Comparison of ENCODE assay signal across 24 cellular contexts in genomic region chr6:90033872-90034271, GRCh38.
A peak's percentile ranks its signal among the peaks of the same experiment; 100 is the strongest.
DNase-seq lines count a peak whose midpoint lies in the region; ATAC-seq, FAIRE-seq and TF ChIP-seq lines count a peak whose summit lies in the region.
"Had no signal": no experiment of that assay in that cellular context is flagged by ENCODE, and none has a peak within 500 bp of the region (broad histone marks: within the 10 kb centered on the region; RNA-seq: fewer than 3 reads in every experiment).

No MANE protein-coding gene starts in this region.

- H3K9me3 ChIP-seq in ectodermal cell (ENCODE audit: control insufficient read depth, low read length) (peaks cover 2% of the 10 kb centered on the region), neuronal stem cell (replicated peaks in 1 of 2; ENCODE audit: control insufficient read depth in 2 of 2, insufficient read depth in 1 of 2, low read depth in 1 of 2, low read length in 2 of 2) (peaks cover 0 to 2% of the 10 kb centered on the region in 2 donors), kidney (ENCODE audit: control insufficient read depth in 1 of 2, low read length in 2 of 2) (no peaks in the 10 kb centered on the region), SK-N-SH (no peaks in the 10 kb centered on the region)
- H3K9me3 ChIP-seq: Peyer's patch, SJSA1 had no signal

- H2BK12ac ChIP-seq in neuronal stem cell (ENCODE audit: low read length): no peak overlapping the region

- no peak overlapping the region for H3K4me3 Mint-ChIP-seq in activated T-cell treated with anti-CD3 and anti-CD28 coated beads, Interleukin-2, amount 50 U/mL, for 24 hours
- no peak overlapping the region for H3K4me3 Mint-ChIP-seq in activated T-cell treated with anti-CD3 and anti-CD28 coated beads, Interleukin-2, amount 50 U/mL, for 4 hours
- H3K4me3 Mint-ChIP-seq in immature natural killer cell: no peak overlapping the region
- H3K4me3 Mint-ChIP-seq: CD8-positive, alpha-beta memory T cell; GM23338 had no signal

- peak overlapping the region; percentile 18 for H3K27ac Mint-ChIP-seq in activated T-cell treated with anti-CD3 and anti-CD28 coated beads, Interleukin-2, amount 50 U/mL, for 24 hours
- H3K27ac Mint-ChIP-seq in immature natural killer cell: no peak overlapping the region
- H3K27ac Mint-ChIP-seq: CD8-positive, alpha-beta memory T cell; GM23338 had no signal

- H3K79me2 ChIP-seq in SK-N-SH (ENCODE audit: insufficient read depth): no peaks in the 10 kb centered on the region

- no peak overlapping the region for H2AK5ac ChIP-seq in neuronal stem cell (ENCODE audit: low read depth, low read length)

- no peak overlapping the region for H4K8ac ChIP-seq in neuronal stem cell (ENCODE audit: low read depth, low read length)

- H3K9ac ChIP-seq in neuronal stem cell (ENCODE audit: low read depth, low read length, poor library complexity) (no peak overlapping the region), kidney (ENCODE audit: low read length in 2 of 2) (no peak overlapping the region), SK-N-SH (no peak overlapping the region)
- H3K9ac ChIP-seq: BLaER1 treated with 17β-estradiol and CSF1 and Interleukin-3, amounts not matched to agents 10 nM and 100 nM had no signal

- no peaks in the 10 kb centered on the region for H4K20me1 ChIP-seq in SK-N-SH (ENCODE audit: insufficient read depth)

- TF ChIP-seq CTCF in kidney (IDR thresholded peaks at IDR 0.05; ENCODE audit: borderline replicate concordance, extremely low read depth, insufficient read depth) (no peak), SK-N-SH (IDR thresholded peaks at IDR 0.05) (no peak)

- no peak overlapping the region for H3K23ac ChIP-seq in neuronal stem cell (ENCODE audit: low read depth, low read length, poor library complexity)

- no peaks in the 10 kb centered on the region for H3K9me2 ChIP-seq in SK-N-SH

- no peak for FAIRE-seq in kidney (lab: Jason Lieb, UNC)
- FAIRE-seq: GM18507, K562 had no signal

- H4K91ac ChIP-seq in neuronal stem cell (ENCODE audit: low read depth, low read length, poor library complexity): no peak overlapping the region

- H3K4me1 ChIP-seq in ectodermal cell (ENCODE audit: control insufficient read depth, insufficient read depth, low read length): peaks cover 5% of the 10 kb centered on the region
- H3K4me1 ChIP-seq in neuronal stem cell (ENCODE audit: control insufficient read depth in 2 of 2, insufficient read depth in 1 of 2, low read depth in 1 of 2, low read length in 2 of 2): peaks cover 0 to 20% of the 10 kb centered on the region in 2 donors
- no peaks in the 10 kb centered on the region for H3K4me1 ChIP-seq in kidney (ENCODE audit: control insufficient read depth in 1 of 2, insufficient read depth in 1 of 2, low read depth in 1 of 2, low read length in 2 of 2)
- no peaks in the 10 kb centered on the region; a peak in 1 of 4 replicates for H3K4me1 ChIP-seq in SK-N-SH (ENCODE audit: control insufficient read depth in 1 of 2, insufficient read depth in 2 of 2, low read depth in 1 of 2, low read length in 1 of 2)
- H3K4me1 ChIP-seq: Peyer's patch, SJSA1 had no signal

- no peaks in the 10 kb centered on the region for H3K79me1 ChIP-seq in neuronal stem cell (ENCODE audit: low read depth, low read length)

- H3K4me3 ChIP-seq in ectodermal cell (ENCODE audit: insufficient read depth, low read depth, low read length): no peak overlapping the region
- no peak overlapping the region for H3K4me3 ChIP-seq in neuronal stem cell (ENCODE audit: low read length in 2 of 2)
- H3K4me3 ChIP-seq in kidney (ENCODE audit: low read length in 2 of 2): no peak overlapping the region
- H3K4me3 ChIP-seq in SK-N-SH (ENCODE audit: low read depth in 2 of 2, low read length in 1 of 2): no peak overlapping the region
- H3K4me3 ChIP-seq: BLaER1 treated with 17β-estradiol and CSF1 and Interleukin-3, amounts not matched to agents 10 nM and 100 nM; GM23338; K562; Peyer's patch; SJSA1 had no signal

- H3K4me2 ChIP-seq in neuronal stem cell (ENCODE audit: insufficient read depth, low read length, poor library complexity, severe bottlenecking): no peak overlapping the region
- H3K4me2 ChIP-seq in SK-N-SH: no peak overlapping the region
- H3K4me2 ChIP-seq: BLaER1 treated with 17β-estradiol and CSF1 and Interleukin-3, amounts not matched to agents 10 nM and 100 nM; GM23338 had no signal

- H3K4ac ChIP-seq in neuronal stem cell (ENCODE audit: low read length): no peak overlapping the region

- no peak overlapping the region for H2BK120ac ChIP-seq in neuronal stem cell (ENCODE audit: low read depth, low read length)

- peaks cover 6% of the 10 kb centered on the region for H3K9me3 Mint-ChIP-seq in activated T-cell treated with anti-CD3 and anti-CD28 coated beads, Interleukin-2, amount 50 U/mL, for 24 hours
- no peaks in the 10 kb centered on the region for H3K9me3 Mint-ChIP-seq in activated T-cell treated with anti-CD3 and anti-CD28 coated beads, Interleukin-2, amount 50 U/mL, for 4 hours
- peaks cover 0 to 5% (median 0%) of the 10 kb centered on the region in 6 donors for H3K9me3 Mint-ChIP-seq in immature natural killer cell
- H3K9me3 Mint-ChIP-seq: GM23338 had no signal

- H3K4me1 Mint-ChIP-seq in activated T-cell treated with anti-CD3 and anti-CD28 coated beads, Interleukin-2, amount 50 U/mL, for 24 hours (ENCODE audit: low read depth): peaks cover 80% of the 10 kb centered on the region
- peaks cover 61% of the 10 kb centered on the region for H3K4me1 Mint-ChIP-seq in activated T-cell treated with anti-CD3 and anti-CD28 coated beads, Interleukin-2, amount 50 U/mL, for 4 hours (ENCODE audit: low read depth)
- peaks cover 21 to 52% of the 10 kb centered on the region in 2 donors for H3K4me1 Mint-ChIP-seq in immature natural killer cell

- no peak for DNase-seq in activated T-cell treated with anti-CD3 and anti-CD28 coated beads, Interleukin-2, amount 50 U/mL, for 24 hours
- DNase-seq in activated T-cell treated with anti-CD3 and anti-CD28 coated beads, Interleukin-2, amount 50 U/mL, for 4 hours: no peak
- DNase-seq in NCI-H82 (lab: John Stamatoyannopoulos, UW) (peak; percentile 20), neuronal stem cell (ENCODE audit: low spot score) (no peak), immature natural killer cell (no peak), kidney (no peak), SK-N-SH (no peak)
- DNase-seq: ACHN; Calu3; CD8-positive, alpha-beta memory T cell; GDM1; HCEC 1CT; NCI-H1092; NCI-H1436; NCI-H187 treated with DMSO at 0.1 percent for 48 hours; NCI-H510A; Peyer's patch had no signal

- no peak overlapping the region for H3K14ac ChIP-seq in neuronal stem cell (ENCODE audit: low read length)

- no peak for TF ChIP-seq RAD21 in SK-N-SH (IDR thresholded peaks at IDR 0.05; ENCODE audit: low read length)

- WGBS in ectodermal cell, 2 experiments: 75 to 83% methylated on average over 2 of the region's 2 CpGs
- no CpG with 5 or more reads among the region's 2 CpGs for WGBS in neuronal stem cell (ENCODE audit: extremely low coverage in 2 of 2, insufficient read length in 2 of 2, insufficient replicate concordance in 1 of 2), 2 donors
- WGBS in SK-N-SH (ENCODE audit: low lambda C conversion rate): 67% methylated on average over 2 of the region's 2 CpGs

- H3K36me3 ChIP-seq in ectodermal cell (ENCODE audit: control insufficient read depth, insufficient read depth, low read length) (no peaks in the 10 kb centered on the region), neuronal stem cell (replicated peaks in 1 of 2; ENCODE audit: control insufficient read depth in 2 of 2, insufficient read depth in 2 of 2, low read length in 2 of 2) (no peaks in the 10 kb centered on the region), kidney (ENCODE audit: control insufficient read depth in 1 of 2, insufficient read depth in 2 of 2, low read length in 2 of 2) (no peaks in the 10 kb centered on the region), SK-N-SH (replicated peaks in 1 of 2; ENCODE audit: control insufficient read depth in 1 of 2, insufficient read depth in 2 of 2, low read length in 1 of 2) (no peaks in the 10 kb centered on the region)
- H3K36me3 ChIP-seq: Peyer's patch, SJSA1 had no signal

- H3K27me3 ChIP-seq in ectodermal cell (ENCODE audit: control insufficient read depth, insufficient read depth, low read length, poor library complexity, severe bottlenecking) (no peaks in the 10 kb centered on the region), neuronal stem cell (ENCODE audit: control insufficient read depth in 3 of 3, insufficient read depth in 3 of 3, low read depth in 1 of 3, low read length in 3 of 3) (no peaks in the 10 kb centered on the region), SK-N-SH (ENCODE audit: insufficient read depth) (no peaks in the 10 kb centered on the region)
- H3K27me3 ChIP-seq: BLaER1 treated with 17β-estradiol and CSF1 and Interleukin-3, amounts not matched to agents 10 nM and 100 nM; Peyer's patch; SJSA1 had no signal

- peaks cover 90% of the 10 kb centered on the region for H3K36me3 Mint-ChIP-seq in activated T-cell treated with anti-CD3 and anti-CD28 coated beads, Interleukin-2, amount 50 U/mL, for 24 hours (ENCODE audit: low read depth)
- H3K36me3 Mint-ChIP-seq in activated T-cell treated with anti-CD3 and anti-CD28 coated beads, Interleukin-2, amount 50 U/mL, for 4 hours (ENCODE audit: insufficient read depth): peaks cover 41% of the 10 kb centered on the region
- peaks cover 0 to 8% (median 2%) of the 10 kb centered on the region in 3 donors for H3K36me3 Mint-ChIP-seq in immature natural killer cell

- no peaks in the 10 kb centered on the region for H3K27me3 Mint-ChIP-seq in activated T-cell treated with anti-CD3 and anti-CD28 coated beads, Interleukin-2, amount 50 U/mL, for 24 hours
- H3K27me3 Mint-ChIP-seq in activated T-cell treated with anti-CD3 and anti-CD28 coated beads, Interleukin-2, amount 50 U/mL, for 4 hours (ENCODE audit: low read depth): no peaks in the 10 kb centered on the region
- H3K27me3 Mint-ChIP-seq in immature natural killer cell (ENCODE audit: low read depth in 3 of 3): peaks cover 0 to 2% (median 2%) of the 10 kb centered on the region in 3 donors
- H3K27me3 Mint-ChIP-seq: CD8-positive, alpha-beta memory T cell had no signal

- H3K27ac ChIP-seq in ectodermal cell (ENCODE audit: insufficient read depth, low read depth, low read length, poor library complexity, severe bottlenecking) (peak overlapping the region; percentile 56), neuronal stem cell (replicated peaks; ENCODE audit: low read length) (no peak overlapping the region), kidney (ENCODE audit: low read depth in 2 of 2, low read length in 2 of 2) (no peak overlapping the region), SK-N-SH (ENCODE audit: low read depth in 2 of 2, low read length in 1 of 2) (no peak overlapping the region)
- H3K27ac ChIP-seq: 22Rv1; BLaER1 treated with 17β-estradiol and CSF1 and Interleukin-3, amounts not matched to agents 10 nM and 100 nM; Peyer's patch; SJSA1 had no signal

- intact Hi-C loops in kidney (cut with DNase I): no loop called here

- no peak for TF ChIP-seq EP300 in SK-N-SH (IDR thresholded peaks at IDR 0.05; ENCODE audit: borderline replicate concordance in 1 of 2, low read depth in 1 of 2, low read length in 1 of 2)

- no peak for ATAC-seq in activated T-cell treated with anti-CD3 and anti-CD28 coated beads, Interleukin-2, amount 50 U/mL, for 4 hours
- ATAC-seq: GM23338, K562 had no signal

- H3F3A ChIP-seq in SK-N-SH (replicated peaks; ENCODE audit: insufficient read depth): no peaks in the 10 kb centered on the region

- peak overlapping the region; percentile 43 for H2AFZ ChIP-seq in neuronal stem cell (ENCODE audit: low read length)
- H2AFZ ChIP-seq in SK-N-SH (ENCODE audit: low read depth): no peak overlapping the region
- H2AFZ ChIP-seq: GM23338 had no signal

- H2BK5ac ChIP-seq in neuronal stem cell (ENCODE audit: low read length): no peak overlapping the region

- H2BK15ac ChIP-seq in neuronal stem cell (ENCODE audit: low read length): no peak overlapping the region

- no peak overlapping the region for H3K18ac ChIP-seq in neuronal stem cell (ENCODE audit: low read length)

- POLR2A ChIA-PET in SK-N-SH (lab: Yijun Ruan, JAX): no interaction called here

- CTCF ChIA-PET in SK-N-SH (lab: Yijun Ruan, JAX): no interaction called here
